In genomic region chr2:619964-620363, GRCh38 we compare ENCODE assay signal across 23 cellular contexts.
"Had no signal": no experiment of that assay in that cellular context is flagged by ENCODE, and none has a peak within 500 bp of the region (broad histone marks: within the 10 kb centered on the region; RNA-seq: fewer than 3 reads in every experiment).

No MANE protein-coding gene starts in this region.

- H3K27ac Mint-ChIP-seq: immature natural killer cell, mesothelial cell of epicardium, progenitor cell of endocrine pancreas had no signal

- H3K36me3 ChIP-seq: brain microvascular endothelial cell, colonic mucosa, SJSA1, tibial nerve, WERI-Rb-1 had no signal

- H3K4me3 ChIP-seq: colonic mucosa, SJSA1, tibial nerve had no signal

- H3K27me3 ChIP-seq: brain microvascular endothelial cell, colonic mucosa, SJSA1, tibial nerve had no signal

- H3K4me3 Mint-ChIP-seq: immature natural killer cell, mesothelial cell of epicardium, nephron had no signal

- H3K27me3 Mint-ChIP-seq: progenitor cell of endocrine pancreas had no signal

- H3K36me3 Mint-ChIP-seq: mesothelial cell of epicardium had no signal

- H3K9me3 ChIP-seq: colonic mucosa had no signal

- H3K27ac ChIP-seq: brain microvascular endothelial cell, colonic mucosa, SJSA1, tibial nerve, WERI-Rb-1 had no signal

- ATAC-seq: esophagus mucosa; left colon; stimulated activated naive CD8-positive, alpha-beta T cell treated with anti-CD3 and anti-CD28 coated beads, Interleukin-15, Interleukin-2, amounts not matched to agents 100 U/mL and 50 U/mL, for 24 hours had no signal

- H3K4me1 ChIP-seq: colonic mucosa, SJSA1, tibial nerve had no signal

- H3K4me1 Mint-ChIP-seq: immature natural killer cell, mesothelial cell of epicardium had no signal

- DNase-seq: activated CD4-positive, alpha-beta T cell treated with anti-CD3 and anti-CD28 coated beads, Interleukin-2, amount 50 U/mL, for 4 hours; activated effector memory CD4-positive, alpha-beta T cell treated with Interleukin-2 at 50 U/mL for 16 hours; activated naive CD4-positive, alpha-beta T cell treated with anti-CD3 and anti-CD28 coated beads, Interleukin-2, amount 50 U/mL, for 16 hours; activated T-cell treated with anti-CD3 and anti-CD28 coated beads, Interleukin-2, amount 50 U/mL, for 48 hours; aorta; brain microvascular endothelial cell; central memory CD4-positive, alpha-beta T cell; colonic mucosa; immature natural killer cell; left colon; occipital lobe; stimulated activated CD4-positive, alpha-beta T cell treated with anti-CD3 and anti-CD28 coated beads, Interleukin-12 subunit alpha, Interleukin-12 subunit beta, amount 100 ng/mL, for 4 hours; stimulated activated CD4-positive, alpha-beta T cell treated with anti-CD3 and anti-CD28 coated beads, Interleukin-2, amount 100 ng/mL, for 24 hours; stimulated activated naive CD8-positive, alpha-beta T cell treated with anti-CD3 and anti-CD28 coated beads, Interleukin-15, Interleukin-2, amounts not matched to agents 100 U/mL and 50 U/mL, for 24 hours; substantia nigra; SW 1271; WERI-Rb-1 had no signal
